In the genomic region with DNA sequence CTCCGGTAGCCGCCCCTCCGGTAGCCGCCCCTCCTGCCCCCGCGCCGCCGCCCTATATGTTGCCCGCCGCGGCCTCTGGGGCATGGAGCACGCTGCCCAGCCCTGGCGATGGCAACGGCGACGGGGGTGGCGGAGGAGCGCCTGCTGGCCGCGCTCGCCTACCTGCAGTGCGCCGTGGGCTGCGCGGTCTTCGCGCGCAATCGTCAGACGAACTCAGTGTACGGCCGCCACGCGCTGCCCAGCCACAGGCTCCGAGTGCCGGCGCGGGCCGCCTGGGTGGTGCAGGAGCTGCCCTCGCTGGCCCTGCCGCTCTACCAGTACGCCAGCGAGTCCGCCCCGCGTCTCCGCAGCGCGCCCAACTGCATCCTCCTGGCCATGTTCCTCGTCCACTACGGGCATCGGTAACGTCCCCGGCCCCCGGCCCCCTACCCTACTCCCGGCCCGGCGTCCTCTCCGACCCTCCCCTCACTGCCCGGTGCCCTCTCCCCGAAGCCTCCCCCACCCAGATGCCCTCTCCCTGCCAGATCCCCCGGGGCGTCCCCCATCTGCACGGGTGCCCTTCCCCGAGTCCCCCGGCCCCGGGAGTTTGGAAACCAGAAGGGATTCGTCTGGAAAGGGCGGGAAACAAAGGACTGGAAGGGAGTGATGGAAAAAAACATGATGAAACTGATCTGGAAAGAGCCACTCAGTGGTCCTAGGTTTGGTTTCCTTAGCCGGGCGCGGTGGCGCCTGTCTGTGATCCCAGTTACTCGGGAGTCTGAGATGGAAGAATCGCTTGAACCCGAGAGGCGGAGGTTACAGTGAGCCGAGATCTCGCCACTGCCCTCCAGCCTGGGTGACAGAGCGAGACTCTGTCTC, we compare ENCODE assay signal across 1 cellular context.
TF ChIP-seq lines count a peak whose summit lies in the region.

No MANE protein-coding gene starts in this region.

TF ChIP-seq in HEK293, 187 proteins besides CTCF, POLR2A, EP300 and RAD21 (continued from another document and continues in another):
- TF ChIP-seq ZNF23 (tag by site-specific recombination; IDR thresholded peaks at IDR 0.05; ENCODE audit: borderline replicate concordance) (no peak), ZNF830 (tag by site-specific recombination; IDR thresholded peaks at IDR 0.05; ENCODE audit: low read depth) (no peak), SALL2 (tag by site-specific recombination; IDR thresholded peaks at IDR 0.05; ENCODE audit: borderline replicate concordance) (no peak), ZNF133 (tag by site-specific recombination; IDR thresholded peaks at IDR 0.05) (0 out of 2 replicates have a peak, but pooled peaks have one; percentile 18), YY2 (tag by site-specific recombination; IDR thresholded peaks at IDR 0.05) (0 out of 2 replicates have a peak, but pooled peaks have one; percentile 14), ZNF146 (tag by site-specific recombination; IDR thresholded peaks at IDR 0.05) (peak; percentile 27; the same call in 1 of the 2 replicates), ZNF473 (tag by site-specific recombination; IDR thresholded peaks at IDR 0.05) (no peak), ZNF335 (tag by site-specific recombination; conservative IDR thresholded peaks at IDR 0.05) (peak; percentile 52), OVOL3 (tag by site-specific recombination; IDR thresholded peaks at IDR 0.05) (no peak), HOXA7 (CRISPR knock-in tag; IDR thresholded peaks at IDR 0.05; ENCODE audit: borderline replicate concordance) (no peak), ZNF10 (tag by site-specific recombination; IDR thresholded peaks at IDR 0.05) (no peak), ZSCAN16 (tag by site-specific recombination; IDR thresholded peaks at IDR 0.05) (no peak), IKZF3 (tag by site-specific recombination; IDR thresholded peaks at IDR 0.05) (peak; percentile 9; the same call in 1 of the 2 replicates), ZNF623 (tag by site-specific recombination; IDR thresholded peaks at IDR 0.05) (no peak), ZNF341 (tag by site-specific recombination; IDR thresholded peaks at IDR 0.05; ENCODE audit: low read depth) (no peak), YY1 (tag by site-specific recombination; IDR thresholded peaks at IDR 0.05) (0 out of 2 replicates have a peak, but pooled peaks have one; percentile 19), ZNF239 (tag by site-specific recombination; IDR thresholded peaks at IDR 0.05) (no peak), ZBTB7A (tag by site-specific recombination; IDR thresholded peaks at IDR 0.05; ENCODE audit: low read depth) (no peak), ZNF707 (tag by site-specific recombination; IDR thresholded peaks at IDR 0.05) (no peak), ZNF621 (tag by site-specific recombination; IDR thresholded peaks at IDR 0.05) (no peak), ZNF664 (tag by site-specific recombination; IDR thresholded peaks at IDR 0.05) (no peak), PRDM1 (tag by site-specific recombination; IDR thresholded peaks at IDR 0.05) (no peak), ZBTB20 (tag by site-specific recombination; IDR thresholded peaks at IDR 0.05) (peak; percentile 98), ZNF624 (tag by site-specific recombination; IDR thresholded peaks at IDR 0.05) (no peak), ZNF366 (tag by site-specific recombination; conservative IDR thresholded peaks at IDR 0.05) (no peak), ZNF211 (tag by site-specific recombination; IDR thresholded peaks at IDR 0.05; ENCODE audit: low read depth) (no peak), KLF7 (tag by site-specific recombination; IDR thresholded peaks at IDR 0.05; ENCODE audit: borderline replicate concordance) (no peak; the same call in 1 of the 2 replicates), HOXD13 (CRISPR knock-in tag; IDR thresholded peaks at IDR 0.05; ENCODE audit: borderline replicate concordance) (no peak), KLF1 (tag by site-specific recombination; IDR thresholded peaks at IDR 0.05) (peak; percentile 75; the same call in 1 of the 2 replicates), ZNF202 (tag by site-specific recombination; IDR thresholded peaks at IDR 0.05; ENCODE audit: borderline replicate concordance) (no peak), ZNF548 (tag by site-specific recombination; IDR thresholded peaks at IDR 0.05) (no peak), ZNF776 (tag by site-specific recombination; IDR thresholded peaks at IDR 0.05; ENCODE audit: borderline replicate concordance) (no peak), ZNF521 (tag by site-specific recombination; IDR thresholded peaks at IDR 0.05) (no peak), ZNF292 (tag by site-specific recombination; IDR thresholded peaks at IDR 0.05; ENCODE audit: borderline replicate concordance, low read depth) (no peak), REST (tag by site-specific recombination; IDR thresholded peaks at IDR 0.05) (no peak), ZNF138 (tag by site-specific recombination; IDR thresholded peaks at IDR 0.05; ENCODE audit: borderline replicate concordance) (no peak), PATZ1 (tag by site-specific recombination; IDR thresholded peaks at IDR 0.05) (no peak; the same call in 1 of the 2 replicates), ZNF501 (tag by site-specific recombination; IDR thresholded peaks at IDR 0.05) (no peak), ZNF155 (tag by site-specific recombination; IDR thresholded peaks at IDR 0.05) (no peak)
- TF ChIP-seq, protein P1, sequence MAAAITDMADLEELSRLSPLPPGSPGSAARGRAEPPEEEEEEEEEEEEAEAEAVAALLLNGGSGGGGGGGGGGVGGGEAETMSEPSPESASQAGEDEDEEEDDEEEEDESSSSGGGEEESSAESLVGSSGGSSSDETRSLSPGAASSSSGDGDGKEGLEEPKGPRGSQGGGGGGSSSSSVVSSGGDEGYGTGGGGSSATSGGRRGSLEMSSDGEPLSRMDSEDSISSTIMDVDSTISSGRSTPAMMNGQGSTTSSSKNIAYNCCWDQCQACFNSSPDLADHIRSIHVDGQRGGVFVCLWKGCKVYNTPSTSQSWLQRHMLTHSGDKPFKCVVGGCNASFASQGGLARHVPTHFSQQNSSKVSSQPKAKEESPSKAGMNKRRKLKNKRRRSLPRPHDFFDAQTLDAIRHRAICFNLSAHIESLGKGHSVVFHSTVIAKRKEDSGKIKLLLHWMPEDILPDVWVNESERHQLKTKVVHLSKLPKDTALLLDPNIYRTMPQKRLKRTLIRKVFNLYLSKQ (tag by site-specific recombination; IDR thresholded peaks at IDR 0.05; ENCODE audit: borderline replicate concordance), result no peak
- TF ChIP-seq, protein P2, sequence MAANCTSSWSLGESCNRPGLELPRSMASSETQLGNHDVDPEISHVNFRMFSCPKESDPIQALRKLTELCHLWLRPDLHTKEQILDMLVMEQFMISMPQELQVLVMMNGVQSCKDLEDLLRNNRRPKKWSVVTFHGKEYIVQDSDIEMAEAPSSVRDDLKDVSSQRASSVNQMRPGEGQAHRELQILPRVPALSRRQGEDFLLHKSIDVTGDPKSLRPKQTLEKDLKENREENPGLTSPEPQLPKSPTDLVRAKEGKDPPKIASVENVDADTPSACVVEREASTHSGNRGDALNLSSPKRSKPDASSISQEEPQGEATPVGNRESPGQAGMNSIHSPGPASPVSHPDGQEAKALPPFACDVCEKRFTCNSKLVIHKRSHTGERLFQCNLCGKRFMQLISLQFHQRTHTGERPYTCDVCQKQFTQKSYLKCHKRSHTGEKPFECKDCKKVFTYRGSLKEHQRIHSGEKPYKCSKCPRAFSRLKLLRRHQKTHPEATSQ (tag by site-specific recombination; IDR thresholded peaks at IDR 0.05), result peak; percentile 58; the same call in 1 of the 2 replicates
- TF ChIP-seq, protein P3, sequence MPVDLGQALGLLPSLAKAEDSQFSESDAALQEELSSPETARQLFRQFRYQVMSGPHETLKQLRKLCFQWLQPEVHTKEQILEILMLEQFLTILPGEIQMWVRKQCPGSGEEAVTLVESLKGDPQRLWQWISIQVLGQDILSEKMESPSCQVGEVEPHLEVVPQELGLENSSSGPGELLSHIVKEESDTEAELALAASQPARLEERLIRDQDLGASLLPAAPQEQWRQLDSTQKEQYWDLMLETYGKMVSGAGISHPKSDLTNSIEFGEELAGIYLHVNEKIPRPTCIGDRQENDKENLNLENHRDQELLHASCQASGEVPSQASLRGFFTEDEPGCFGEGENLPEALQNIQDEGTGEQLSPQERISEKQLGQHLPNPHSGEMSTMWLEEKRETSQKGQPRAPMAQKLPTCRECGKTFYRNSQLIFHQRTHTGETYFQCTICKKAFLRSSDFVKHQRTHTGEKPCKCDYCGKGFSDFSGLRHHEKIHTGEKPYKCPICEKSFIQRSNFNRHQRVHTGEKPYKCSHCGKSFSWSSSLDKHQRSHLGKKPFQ (tag by site-specific recombination; IDR thresholded peaks at IDR 0.05), result no peak
- TF ChIP-seq, protein P4, sequence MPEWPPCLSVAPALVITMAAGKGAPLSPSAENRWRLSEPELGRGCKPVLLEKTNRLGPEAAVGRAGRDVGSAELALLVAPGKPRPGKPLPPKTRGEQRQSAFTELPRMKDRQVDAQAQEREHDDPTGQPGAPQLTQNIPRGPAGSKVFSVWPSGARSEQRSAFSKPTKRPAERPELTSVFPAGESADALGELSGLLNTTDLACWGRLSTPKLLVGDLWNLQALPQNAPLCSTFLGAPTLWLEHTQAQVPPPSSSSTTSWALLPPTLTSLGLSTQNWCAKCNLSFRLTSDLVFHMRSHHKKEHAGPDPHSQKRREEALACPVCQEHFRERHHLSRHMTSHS (tag by site-specific recombination; IDR thresholded peaks at IDR 0.05), result no peak
- TF ChIP-seq, protein P5, sequence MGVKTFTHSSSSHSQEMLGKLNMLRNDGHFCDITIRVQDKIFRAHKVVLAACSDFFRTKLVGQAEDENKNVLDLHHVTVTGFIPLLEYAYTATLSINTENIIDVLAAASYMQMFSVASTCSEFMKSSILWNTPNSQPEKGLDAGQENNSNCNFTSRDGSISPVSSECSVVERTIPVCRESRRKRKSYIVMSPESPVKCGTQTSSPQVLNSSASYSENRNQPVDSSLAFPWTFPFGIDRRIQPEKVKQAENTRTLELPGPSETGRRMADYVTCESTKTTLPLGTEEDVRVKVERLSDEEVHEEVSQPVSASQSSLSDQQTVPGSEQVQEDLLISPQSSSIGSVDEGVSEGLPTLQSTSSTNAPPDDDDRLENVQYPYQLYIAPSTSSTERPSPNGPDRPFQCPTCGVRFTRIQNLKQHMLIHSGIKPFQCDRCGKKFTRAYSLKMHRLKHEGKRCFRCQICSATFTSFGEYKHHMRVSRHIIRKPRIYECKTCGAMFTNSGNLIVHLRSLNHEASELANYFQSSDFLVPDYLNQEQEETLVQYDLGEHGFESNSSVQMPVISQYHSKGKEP (tag by site-specific recombination; IDR thresholded peaks at IDR 0.05), result no peak
- TF ChIP-seq, protein P6, sequence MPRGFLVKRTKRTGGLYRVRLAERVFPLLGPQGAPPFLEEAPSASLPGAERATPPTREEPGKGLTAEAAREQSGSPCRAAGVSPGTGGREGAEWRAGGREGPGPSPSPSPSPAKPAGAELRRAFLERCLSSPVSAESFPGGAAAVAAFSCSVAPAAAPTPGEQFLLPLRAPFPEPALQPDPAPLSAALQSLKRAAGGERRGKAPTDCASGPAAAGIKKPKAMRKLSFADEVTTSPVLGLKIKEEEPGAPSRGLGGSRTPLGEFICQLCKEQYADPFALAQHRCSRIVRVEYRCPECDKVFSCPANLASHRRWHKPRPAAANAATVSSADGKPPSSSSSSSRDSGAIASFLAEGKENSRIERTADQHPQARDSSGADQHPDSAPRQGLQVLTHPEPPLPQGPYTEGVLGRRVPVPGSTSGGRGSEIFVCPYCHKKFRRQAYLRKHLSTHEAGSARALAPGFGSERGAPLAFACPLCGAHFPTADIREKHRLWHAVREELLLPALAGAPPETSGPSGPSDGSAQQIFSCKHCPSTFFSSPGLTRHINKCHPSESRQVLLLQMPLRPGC (tag by site-specific recombination; IDR thresholded peaks at IDR 0.05), result no peak
- TF ChIP-seq, protein P7, sequence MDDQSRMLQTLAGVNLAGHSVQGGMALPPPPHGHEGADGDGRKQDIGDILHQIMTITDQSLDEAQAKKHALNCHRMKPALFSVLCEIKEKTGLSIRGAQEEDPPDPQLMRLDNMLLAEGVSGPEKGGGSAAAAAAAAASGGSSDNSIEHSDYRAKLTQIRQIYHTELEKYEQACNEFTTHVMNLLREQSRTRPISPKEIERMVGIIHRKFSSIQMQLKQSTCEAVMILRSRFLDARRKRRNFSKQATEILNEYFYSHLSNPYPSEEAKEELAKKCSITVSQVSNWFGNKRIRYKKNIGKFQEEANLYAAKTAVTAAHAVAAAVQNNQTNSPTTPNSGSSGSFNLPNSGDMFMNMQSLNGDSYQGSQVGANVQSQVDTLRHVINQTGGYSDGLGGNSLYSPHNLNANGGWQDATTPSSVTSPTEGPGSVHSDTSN (CRISPR knock-in tag; IDR thresholded peaks at IDR 0.05), result peak; percentile 58; the same call in 1 of the 2 replicates
